8 cellular contexts compared by ENCODE assay signal in genomic region chr1:8463144-8463927, GRCh38.
DNase-seq lines count a peak whose midpoint lies in the region; ATAC-seq, FAIRE-seq and TF ChIP-seq lines count a peak whose summit lies in the region.

No MANE protein-coding gene starts in this region.

- TF ChIP-seq CTCF in RWPE1 (conservative IDR thresholded peaks at IDR 0.05; ENCODE audit: low read depth) (no peak), epithelial cell of esophagus (IDR thresholded peaks at IDR 0.05; ENCODE audit: insufficient read depth, low read depth, low read length, missing control alignments) (no peak), nephron (IDR thresholded peaks at IDR 0.05; ENCODE audit: unreplicated experiment in 3 of 3) (no peak), omental fat pad (IDR thresholded peaks at IDR 0.05) (no peak)

- H3K4me1 Mint-ChIP-seq in nephron, result peaks cover 74% of the 10 kb centered on the region
- peaks cover 8 to 16% of the 10 kb centered on the region in 2 donors for H3K4me1 Mint-ChIP-seq in immature natural killer cell

- peak overlapping the region; percentile 33; the same call in 1 of the 2 replicates for H3K27ac ChIP-seq in RWPE1

- FAIRE-seq in RCC 7860 (lab: Jason Lieb, UNC), result no peak

- H3K27ac Mint-ChIP-seq in nephron, result peak overlapping the region; percentile 96 to 98 (median 97)
- peak overlapping the region in 1 of 6 donors; percentile 47 for H3K27ac Mint-ChIP-seq in immature natural killer cell

- H3K9me3 Mint-ChIP-seq in nephron (no peaks in the 10 kb centered on the region), immature natural killer cell (no peaks in the 10 kb centered on the region)

- H3K36me3 Mint-ChIP-seq in nephron (ENCODE audit: low read depth), result peaks cover 15% of the 10 kb centered on the region
- H3K36me3 Mint-ChIP-seq in immature natural killer cell, result peaks cover 3 to 21% (median 17%) of the 10 kb centered on the region in 3 donors

- no peak for ATAC-seq in omental fat pad (ENCODE audit: low FRiP score)

- H3K4me3 ChIP-seq in epithelial cell of esophagus (ENCODE audit: low read length), result no peak overlapping the region

- CTCF ChIA-PET in RWPE1 (lab: Yijun Ruan, JAX), result interaction anchor here (0.8 kb wide), 1 partner anchor 43 kb away, joined by 3 read pairs; no protein-coding TSS in a partner anchor

- DNase-seq in NCI-H345 (lab: John Stamatoyannopoulos, UW) (peak; percentile 20), NCI-H345 treated with DMSO at 0.1 percent for 48 hours (lab: John Stamatoyannopoulos, UW; ENCODE audit: unreplicated experiment) (no peak), RWPE1 (ENCODE audit: low spot score) (no peak), epithelial cell of esophagus (ENCODE audit: low read depth) (peak; percentile 21), immature natural killer cell (no peak), omental fat pad (ENCODE audit: low spot score) (no peak), RCC 7860 (ENCODE audit: low spot score) (no peak)

- peak overlapping the region; percentile 20 to 43 (median 43) for H3K4me3 Mint-ChIP-seq in nephron
- H3K4me3 Mint-ChIP-seq in immature natural killer cell, result no peak overlapping the region

- H3K27me3 Mint-ChIP-seq in nephron (ENCODE audit: low read depth), result no peaks in the 10 kb centered on the region
- peaks cover 0 to 2% (median 0%) of the 10 kb centered on the region in 3 donors for H3K27me3 Mint-ChIP-seq in immature natural killer cell (ENCODE audit: low read depth in 3 of 3)

- POLR2A ChIA-PET in RWPE1 (lab: Yijun Ruan, JAX; ENCODE audit: low non-redundant PET), result no interaction called here

Comparison
In these comparisons a context has a peak if more than half of its experiments do, and no peak if none do; other contexts are left out.
1. DNase-seq: peak in NCI-H345 (single experiment) and epithelial cell of esophagus (single experiment); none in NCI-H345 treated with DMSO at 0.1 percent for 48 hours (single experiment), RWPE1 (single experiment), immature natural killer cell (0 of 3), omental fat pad (single experiment) and RCC 7860 (single experiment).
2. H3K4me3 Mint-ChIP-seq: peak in nephron (3 of 3); none in immature natural killer cell (0 of 5).